ENCODE assay signal across 17 cellular contexts in the genomic region with DNA sequence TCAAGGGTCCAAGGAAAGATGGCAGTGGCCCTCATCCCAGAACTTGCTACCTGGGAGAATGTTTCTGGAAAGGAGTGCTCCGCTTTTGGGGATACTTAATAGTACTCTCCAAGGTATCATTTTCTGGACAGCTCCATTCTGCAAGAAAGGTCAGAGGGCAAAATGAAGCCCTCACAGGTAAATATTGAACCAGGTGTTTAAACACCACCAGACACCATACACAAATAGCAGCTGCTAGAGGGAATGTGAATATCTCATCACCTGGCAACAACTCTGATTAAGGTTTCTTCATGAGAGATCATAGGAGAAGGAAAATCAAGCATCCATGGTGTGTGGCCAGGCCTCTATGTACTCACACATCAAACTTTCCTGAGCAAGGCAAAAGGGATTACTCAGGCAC.
DNase-seq lines count a peak whose midpoint lies in the region; ATAC-seq, FAIRE-seq and TF ChIP-seq lines count a peak whose summit lies in the region.
"Had no signal": no experiment of that assay in that cellular context is flagged by ENCODE, and none has a peak within 500 bp of the region (broad histone marks: within the 10 kb centered on the region; RNA-seq: fewer than 3 reads in every experiment).

No MANE protein-coding gene starts in this region.

- peaks cover 8% of the 10 kb centered on the region; the same call in 1 of the 2 replicates for H3K9me3 Mint-ChIP-seq in HFFc6

- H3K36me3 ChIP-seq in Peyer's patch: no peaks in the 10 kb centered on the region
- H3K36me3 ChIP-seq: BE2C had no signal

- no peaks in the 10 kb centered on the region for H3K4me1 ChIP-seq in Peyer's patch
- H3K4me1 ChIP-seq: BE2C had no signal

- DNase-seq in DMS53 treated with DMSO at 0.1 percent for 48 hours (lab: John Stamatoyannopoulos, UW; ENCODE audit: unreplicated experiment) (peak; percentile 99), NCI-H2029 treated with DMSO at 0.1 percent for 48 hours (lab: John Stamatoyannopoulos, UW) (peak; percentile 92), NCI-H526 treated with DMSO at 0.1 percent for 48 hours (lab: John Stamatoyannopoulos, UW) (peak; percentile 13), HFFc6 (no peak), Peyer's patch (no peak)
- DNase-seq: BE2C; CD4-positive, alpha-beta memory T cell; NCI-H187 treated with DMSO at 0.1 percent for 48 hours; T-helper 2 cell had no signal

- no peak for TF ChIP-seq CTCF in HFFc6 (IDR thresholded peaks at IDR 0.05)
- TF ChIP-seq CTCF in Peyer's patch (IDR thresholded peaks at IDR 0.05): no peak

- H3K27ac ChIP-seq in Peyer's patch: no peak overlapping the region

- TF ChIP-seq POLR2A in Peyer's patch (IDR thresholded peaks at IDR 0.05): no peak

- no peaks in the 10 kb centered on the region for H3K27me3 ChIP-seq in Peyer's patch
- H3K27me3 ChIP-seq: BE2C had no signal

- H3K27me3 Mint-ChIP-seq in HFFc6 (ENCODE audit: insufficient read depth): no peaks in the 10 kb centered on the region; the same call in 1 of the 2 replicates
- H3K27me3 Mint-ChIP-seq: CD4-positive, alpha-beta memory T cell had no signal

- FAIRE-seq in islet of Langerhans (lab: Jason Lieb, UNC): peak; percentile 86
- FAIRE-seq: GM12878, GM18507, HTR-8/SVneo, TTC549 had no signal

- no peak for ATAC-seq in GM19324 (IDR thresholded peaks at IDR 0.05; ENCODE audit: low FRiP score, unreplicated experiment)
- ATAC-seq: GM12878, HCT116, Right ventricle myocardium inferior had no signal

- H3K4me3 ChIP-seq in Peyer's patch: no peak overlapping the region
- H3K4me3 ChIP-seq: GM12878 had no signal

- H3K9me3 ChIP-seq in Peyer's patch: no peaks in the 10 kb centered on the region
- H3K9me3 ChIP-seq: BE2C had no signal

- H3K4me3 Mint-ChIP-seq in HFFc6: no peak overlapping the region
- H3K4me3 Mint-ChIP-seq: CD4-positive, alpha-beta memory T cell had no signal

- H3K27ac Mint-ChIP-seq in HFFc6: no peak overlapping the region
- H3K27ac Mint-ChIP-seq: CD4-positive, alpha-beta memory T cell had no signal

- H3K36me3 Mint-ChIP-seq in HFFc6 (ENCODE audit: low read depth): no peaks in the 10 kb centered on the region
- H3K36me3 Mint-ChIP-seq: CD4-positive, alpha-beta memory T cell had no signal

- H3K4me1 Mint-ChIP-seq in HFFc6 (ENCODE audit: low read depth): no peaks in the 10 kb centered on the region
- H3K4me1 Mint-ChIP-seq: CD4-positive, alpha-beta memory T cell had no signal

Comparison
In these comparisons a context has a peak if more than half of its experiments do, and no peak if none do; other contexts are left out.
1. DNase-seq: peak in DMS53 treated with DMSO at 0.1 percent for 48 hours (single experiment), NCI-H2029 treated with DMSO at 0.1 percent for 48 hours (single experiment) and NCI-H526 treated with DMSO at 0.1 percent for 48 hours (single experiment); none in HFFc6 (single experiment) and Peyer's patch (0 of 3).